In the genomic region with DNA sequence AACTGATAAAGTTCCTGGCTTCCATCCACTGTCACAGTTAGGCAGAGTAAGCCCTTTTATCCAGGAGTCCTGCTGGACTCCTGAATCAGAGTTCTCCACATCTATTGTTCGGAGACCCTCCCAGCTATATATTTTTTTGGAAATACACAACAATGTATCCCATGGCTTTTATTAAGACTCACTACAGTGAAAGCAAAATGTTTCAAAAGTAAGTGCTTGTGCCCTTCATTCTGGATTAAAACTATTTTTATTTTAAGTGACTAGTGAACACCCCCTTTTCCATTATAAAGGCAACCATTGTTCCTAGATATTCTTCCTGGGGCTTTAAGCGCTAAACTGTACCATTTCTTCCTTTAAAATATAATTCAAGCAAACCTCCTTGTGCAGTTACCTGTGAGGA, we compare ENCODE assay signal across 27 cellular contexts.
"Had no signal": no experiment of that assay in that cellular context is flagged by ENCODE, and none has a peak within 500 bp of the region (broad histone marks: within the 10 kb centered on the region; RNA-seq: fewer than 3 reads in every experiment).

No MANE protein-coding gene starts in this region.

- FAIRE-seq: colon, endometrium, islet of Langerhans, keratinocyte had no signal

- H3K27ac ChIP-seq: coronary artery, dorsolateral prefrontal cortex, epithelial cell of prostate, esophagus squamous epithelium, gastrocnemius medialis, heart right ventricle, left lung, lower lobe of right lung had no signal

- H3K27ac Mint-ChIP-seq: mesothelial cell of epicardium, naive B cell had no signal

- H3K27me3 Mint-ChIP-seq: naive B cell had no signal

- H3K36me3 ChIP-seq: esophagus squamous epithelium, gastrocnemius medialis, left lung, lower lobe of right lung had no signal

- H3K4me1 ChIP-seq: esophagus squamous epithelium, gastrocnemius medialis, heart right ventricle, left lung, lower lobe of right lung had no signal

- H3K27me3 ChIP-seq: esophagus squamous epithelium, gastrocnemius medialis had no signal

- H3K36me3 Mint-ChIP-seq: naive B cell had no signal

- H3K9me3 ChIP-seq: gastrocnemius medialis, heart right ventricle, left lung, lower lobe of right lung, mucosa of descending colon had no signal

- H3K4me1 Mint-ChIP-seq: mesothelial cell of epicardium, naive B cell had no signal

- DNase-seq: dermis blood vessel endothelial cell; dorsolateral prefrontal cortex; effector CD4-positive, alpha-beta T cell; effector memory CD4-positive, alpha-beta T cell; erythroblast; esophagus squamous epithelium; foreskin fibroblast; foreskin melanocyte; gastrocnemius medialis; glutamatergic neuron; head of caudate nucleus; heart right ventricle; hippocampal formation; left cardiac atrium; left lung; left ventricle myocardium superior; lower lobe of right lung; mesenchymal stem cell; mucosa of descending colon; naive B cell had no signal

- H3K4me3 ChIP-seq: coronary artery, dorsolateral prefrontal cortex, esophagus squamous epithelium, gastrocnemius medialis, heart right ventricle, left lung, lower lobe of right lung, mucosa of descending colon had no signal

- H3K4me3 Mint-ChIP-seq: mesothelial cell of epicardium, naive B cell had no signal
